Comparison of ENCODE assay signal across 11 cellular contexts in genomic region chr17:48615212-48615962, GRCh38. TPM values are rescaled to one million over a fixed set of nuclear protein-coding genes. Genes with fewer than 3 reads are reported as not detected.
DNase-seq lines count a peak whose midpoint lies in the region; ATAC-seq and TF ChIP-seq lines count a peak whose summit lies in the region.
"Had no signal": no experiment of that assay in that cellular context is flagged by ENCODE, and none has a peak within 500 bp of the region (broad histone marks: within the 10 kb centered on the region; RNA-seq: fewer than 3 reads in every experiment).

Gene HOXB8 (minus strand): TSS chr17:48615292. CDS start chr17:48614704, 588 bp downstream.

- peaks cover 2% of the 10 kb centered on the region for H3K36me3 Mint-ChIP-seq in activated CD8-positive, alpha-beta memory T cell treated with anti-CD3 and anti-CD28 coated beads, Interleukin-2, amount 10 ng/mL, durations not matched to agents 7 days and 5 days
- no peaks in the 10 kb centered on the region for H3K36me3 Mint-ChIP-seq in activated CD8-positive, alpha-beta T cell treated with anti-CD3 and anti-CD28 coated beads for 36 hours (ENCODE audit: low read depth)

- POLR2A ChIA-PET in activated CD8-positive, alpha-beta T cell treated with anti-CD3 and anti-CD28 coated beads for 36 hours (lab: Charles Lee): interaction anchor here (1.0 to 3.9 kb wide), 2 partner anchors 11 to 507 kb away, joined by 4 to 19 read pairs; partner anchors contain the start of gene HOXB9

- no peak for DNase-seq in activated CD8-positive, alpha-beta memory T cell treated with anti-CD3 and anti-CD28 coated beads, Interleukin-2, amount 10 ng/mL, durations not matched to agents 7 days and 5 days
- DNase-seq in activated CD8-positive, alpha-beta memory T cell treated with anti-CD3 and anti-CD28 coated beads for 24 hours: no peak
- DNase-seq in activated CD8-positive, alpha-beta T cell treated with anti-CD3 and anti-CD28 coated beads for 36 hours: no peak
- DNase-seq in kidney epithelial cell (ENCODE audit: low read depth) (no peak), stomach (no peak), D341Med (ENCODE audit: low spot score) (no peak), NCI-H2171 (lab: John Stamatoyannopoulos, UW) (no peak)
- DNase-seq: activated CD4-positive, alpha-beta T cell treated with anti-CD3 and anti-CD28 coated beads, Interleukin-2, amount 50 U/mL, for 1 hour; Karpas-422 had no signal

- H3K27ac Mint-ChIP-seq in activated CD8-positive, alpha-beta memory T cell treated with anti-CD3 and anti-CD28 coated beads, Interleukin-2, amount 10 ng/mL, durations not matched to agents 7 days and 5 days: peak within 1 kb of the TSS; percentile 63
- no peak within 1 kb of the TSS for H3K27ac Mint-ChIP-seq in activated CD8-positive, alpha-beta T cell treated with anti-CD3 and anti-CD28 coated beads for 36 hours

- peak within 1 kb of the TSS; percentile 15 for H3K4me3 Mint-ChIP-seq in activated CD8-positive, alpha-beta memory T cell treated with anti-CD3 and anti-CD28 coated beads, Interleukin-2, amount 10 ng/mL, durations not matched to agents 7 days and 5 days
- H3K4me3 Mint-ChIP-seq in activated CD8-positive, alpha-beta T cell treated with anti-CD3 and anti-CD28 coated beads for 36 hours: peak within 1 kb of the TSS; percentile 35

- H3K9me3 ChIP-seq in stomach: no peaks in the 10 kb centered on the region

- peaks cover 40 to 66% (median 55%) of the 10 kb centered on the region in 4 donors for H3K4me1 ChIP-seq in stomach

- no peak for TF ChIP-seq CTCF in activated CD8-positive, alpha-beta T cell treated with anti-CD3 and anti-CD28 coated beads for 36 hours (IDR thresholded peaks at IDR 0.05)
- TF ChIP-seq CTCF in kidney epithelial cell (IDR thresholded peaks at IDR 0.05; ENCODE audit: insufficient read depth, low read length, poor library complexity, severe bottlenecking) (no peak), stomach (IDR thresholded peaks at IDR 0.05) (no peak)

- H3K9me3 Mint-ChIP-seq in activated CD8-positive, alpha-beta memory T cell treated with anti-CD3 and anti-CD28 coated beads, Interleukin-2, amount 10 ng/mL, durations not matched to agents 7 days and 5 days (ENCODE audit: low read depth): no peaks in the 10 kb centered on the region
- no peaks in the 10 kb centered on the region for H3K9me3 Mint-ChIP-seq in activated CD8-positive, alpha-beta T cell treated with anti-CD3 and anti-CD28 coated beads for 36 hours

- H3K27me3 Mint-ChIP-seq in activated CD8-positive, alpha-beta memory T cell treated with anti-CD3 and anti-CD28 coated beads, Interleukin-2, amount 10 ng/mL, durations not matched to agents 7 days and 5 days: peaks cover 87% of the 10 kb centered on the region
- H3K27me3 Mint-ChIP-seq in activated CD8-positive, alpha-beta T cell treated with anti-CD3 and anti-CD28 coated beads for 36 hours: peaks cover 81% of the 10 kb centered on the region

- peaks cover 55% of the 10 kb centered on the region for H3K4me1 Mint-ChIP-seq in activated CD8-positive, alpha-beta memory T cell treated with anti-CD3 and anti-CD28 coated beads, Interleukin-2, amount 10 ng/mL, durations not matched to agents 7 days and 5 days
- H3K4me1 Mint-ChIP-seq in activated CD8-positive, alpha-beta T cell treated with anti-CD3 and anti-CD28 coated beads for 36 hours (ENCODE audit: low read depth): peaks cover 48% of the 10 kb centered on the region

- TF ChIP-seq POLR2A in stomach (IDR thresholded peaks at IDR 0.05): no peak

- H3K27me3 ChIP-seq in kidney epithelial cell (ENCODE audit: control insufficient read depth, insufficient read depth, low read length) (peaks cover 6% of the 10 kb centered on the region), stomach (peaks cover 13 to 100% (median 98%) of the 10 kb centered on the region in 3 donors)

- peaks cover 1% of the 10 kb centered on the region for H3K36me3 ChIP-seq in kidney epithelial cell (ENCODE audit: control insufficient read depth, insufficient read depth, low read length)
- H3K36me3 ChIP-seq in stomach: no peaks in the 10 kb centered on the region

- no peak for TF ChIP-seq EP300 in stomach (IDR thresholded peaks at IDR 0.05)

- H3K27ac ChIP-seq in stomach: peak within 1 kb of the TSS in 4 of 5 donors; percentile 73 to 93 (median 80)
- H3K27ac ChIP-seq: C4-2B had no signal

- ATAC-seq in activated CD8-positive, alpha-beta memory T cell treated with anti-CD3 and anti-CD28 coated beads, Interleukin-2, amount 10 ng/mL, durations not matched to agents 7 days and 5 days: no peak
- ATAC-seq in activated CD8-positive, alpha-beta T cell treated with anti-CD3 and anti-CD28 coated beads for 36 hours: no peak
- no peak for ATAC-seq in HG03439 (IDR thresholded peaks at IDR 0.05; ENCODE audit: unreplicated experiment)

- intact Hi-C loops in activated CD8-positive, alpha-beta T cell treated with anti-CD3 and anti-CD28 coated beads for 36 hours (cut with micrococcal nuclease): loop anchor here (10.0 kb wide), 1 partner anchor 109 kb away; the partner anchor contains the start of genes HOXB13, PRAC1 and PRAC2
- intact Hi-C loops in stomach (cut with DNase I; ENCODE audit: low total_unique reads): no loop called here

- H3K4me3 ChIP-seq in kidney epithelial cell (ENCODE audit: low read depth, low read length): peak within 1 kb of the TSS; percentile 73
- peak within 1 kb of the TSS; percentile 21 to 62 (median 58) for H3K4me3 ChIP-seq in stomach

- 13 to 23% (median 20%) methylated on average over 34 of the region's 34 CpGs for WGBS in stomach, 5 donors

- CTCF ChIA-PET in activated CD8-positive, alpha-beta memory T cell treated with anti-CD3 and anti-CD28 coated beads, Interleukin-2, amount 10 ng/mL, durations not matched to agents 7 days and 5 days (lab: Charles Lee): interaction anchor here (0.8 to 1.6 kb wide), 8 partner anchors 9 to 590 kb away, joined by 3 to 4 read pairs (median 3); no protein-coding TSS in a partner anchor
- CTCF ChIA-PET in activated CD8-positive, alpha-beta T cell treated with anti-CD3 and anti-CD28 coated beads for 36 hours (lab: Charles Lee): interaction anchor here (0.8 to 4.9 kb wide), 8 partner anchors 8 to 590 kb away, joined by 3 to 40 read pairs (median 5); partner anchors contain the start of genes HOXB5 and HOXB9

RNA-seq across cellular contexts. Expression of gene HOXB8, which starts in this region (rescaled TPM):
- total RNA-seq in activated CD8-positive, alpha-beta memory T cell treated with anti-CD3 and anti-CD28 coated beads, Interleukin-2, amount 10 ng/mL, durations not matched to agents 7 days and 5 days: 1 to 10 TPM in 1 of 2 experiments, under 1 TPM in 1; 0.38 to 1.4 TPM
- not detected for total RNA-seq in activated CD8-positive, alpha-beta T cell treated with anti-CD3 and anti-CD28 coated beads for 36 hours
- total RNA-seq in kidney epithelial cell (7.2 and 7.5 TPM in 2 replicates), stomach (10 to 100 TPM in 1 of 5 donors, 1 to 10 TPM in 4; 1.2 to 13.0 (median 1.5) TPM)
- under 1 TPM in 2 of 3 donors, not detected in 1; 0.46 to 0.56 TPM for polyA plus RNA-seq in stomach
